11 cellular contexts compared by ENCODE assay signal in genomic region chr11:27719575-27719925, GRCh38. TPM values are rescaled to one million over a fixed set of nuclear protein-coding genes. Genes with fewer than 3 reads are reported as not detected.
A peak's percentile ranks its signal among the peaks of the same experiment; 100 is the strongest.
DNase-seq lines count a peak whose midpoint lies in the region; ATAC-seq, FAIRE-seq and TF ChIP-seq lines count a peak whose summit lies in the region.
"Had no signal": no experiment of that assay in that cellular context is flagged by ENCODE, and none has a peak within 500 bp of the region (broad histone marks: within the 10 kb centered on the region; RNA-seq: fewer than 3 reads in every experiment).

No MANE protein-coding gene starts in this region.

- no peak for ATAC-seq in HepG2
- no peak for ATAC-seq in right lobe of liver
- no peak for ATAC-seq in activated T-cell treated with anti-CD3 and anti-CD28 coated beads, Interleukin-2, amount 50 U/mL, for 4 hours
- ATAC-seq: activated T-cell treated with anti-CD3 and anti-CD28 coated beads, Interleukin-2, amount 50 U/mL, for 72 hours had no signal

- no peak overlapping the region for H2AFZ ChIP-seq in HepG2 (ENCODE audit: low read length)

- H3K36me3 ChIP-seq in HepG2 (replicated peaks in 1 of 2; ENCODE audit: control insufficient read depth in 1 of 2, insufficient read depth in 2 of 2, low read length in 2 of 2) (no peaks in the 10 kb centered on the region), right lobe of liver (no peaks in the 10 kb centered on the region), ectodermal cell (ENCODE audit: control insufficient read depth, insufficient read depth, low read length) (no peaks in the 10 kb centered on the region)

- CTCF ChIA-PET in HepG2 (lab: Yijun Ruan, JAX; ENCODE audit: low intra/inter-chr PET ratio, low total read pairs): no interaction called here

- intact Hi-C loops in HepG2 (cut with micrococcal nuclease; ENCODE audit: unreplicated experiment) (loop anchor here (5.0 kb wide), 1 partner anchor 388 kb away; the partner anchor contains the start of genes KIF18A and METTL15), right lobe of liver (cut with DNase I) (no loop called here)

- TF ChIP-seq RAD21 in HepG2 (CRISPR knock-in tag; IDR thresholded peaks at IDR 0.05): no peak

- TF ChIP-seq POLR2A in HepG2 (IDR thresholded peaks at IDR 0.05; ENCODE audit: insufficient read depth in 1 of 2, low read depth in 2 of 2, low read length in 2 of 2) (no peak), right lobe of liver (IDR thresholded peaks at IDR 0.05) (no peak)

- H3K27ac ChIP-seq in HepG2 (ENCODE audit: extremely low read length, insufficient read depth, low read length) (no peak overlapping the region), right lobe of liver (no peak overlapping the region), ectodermal cell (ENCODE audit: insufficient read depth, low read depth, low read length, poor library complexity, severe bottlenecking) (peak overlapping the region; percentile 99)
- H3K27ac ChIP-seq: C4-2B had no signal

- POLR2A ChIA-PET in HepG2 (lab: Yijun Ruan, JAX): no interaction called here

- WGBS in HepG2 (ENCODE audit: low lambda C conversion rate): 55% methylated on average over 12 of the region's 12 CpGs
- 20% methylated on average over 9 of the region's 12 CpGs for WGBS in right lobe of liver (ENCODE audit: insufficient coverage, low coverage, low lambda C conversion rate, missing lambda C conversion rate)
- 2 to 6% methylated on average over 7 to 10 of the region's 12 CpGs for WGBS in ectodermal cell, 2 experiments

- peaks cover 95% of the 10 kb centered on the region for H3K27me3 Mint-ChIP-seq in neural crest cell (ENCODE audit: low read depth)
- peaks cover 65% of the 10 kb centered on the region for H3K27me3 Mint-ChIP-seq in activated T-cell treated with anti-CD3 and anti-CD28 coated beads, Interleukin-2, amount 50 U/mL, for 4 hours (ENCODE audit: low read depth)

- H3K4me3 Mint-ChIP-seq in neural crest cell: peak overlapping the region; percentile 89
- H3K4me3 Mint-ChIP-seq in activated T-cell treated with anti-CD3 and anti-CD28 coated beads, Interleukin-2, amount 50 U/mL, for 4 hours: no peak overlapping the region

- no peak for FAIRE-seq in HepG2 (lab: Jason Lieb, UNC)

- H3K9ac ChIP-seq in HepG2 (ENCODE audit: insufficient read depth, low read depth, low read length): no peak overlapping the region

- H3K4me1 Mint-ChIP-seq in neural crest cell: peaks cover 32% of the 10 kb centered on the region
- peaks cover 2% of the 10 kb centered on the region for H3K4me1 Mint-ChIP-seq in activated T-cell treated with anti-CD3 and anti-CD28 coated beads, Interleukin-2, amount 50 U/mL, for 4 hours (ENCODE audit: low read depth)

- no peaks in the 10 kb centered on the region for H3K9me3 Mint-ChIP-seq in neural crest cell
- H3K9me3 Mint-ChIP-seq in activated T-cell treated with anti-CD3 and anti-CD28 coated beads, Interleukin-2, amount 50 U/mL, for 4 hours: peaks cover 14% of the 10 kb centered on the region

- no peak overlapping the region for H3K4me2 ChIP-seq in HepG2 (ENCODE audit: low read depth, low read length)

- TF ChIP-seq EP300 in HepG2 (IDR thresholded peaks at IDR 0.05; ENCODE audit: low read depth in 2 of 2, low read length in 2 of 2) (no peak), HepG2 (CRISPR knock-in tag; IDR thresholded peaks at IDR 0.05; ENCODE audit: borderline replicate concordance) (no peak)

- DNase-seq in HepG2 (ENCODE audit: low spot score): no peak
- DNase-seq in right lobe of liver: no peak
- DNase-seq in neural crest cell (ENCODE audit: low read depth, low spot score): no peak
- no peak for DNase-seq in activated T-cell treated with anti-CD3 and anti-CD28 coated beads, Interleukin-2, amount 50 U/mL, for 4 hours
- DNase-seq in NCI-H446 treated with DMSO at 0.1 percent for 48 hours (lab: John Stamatoyannopoulos, UW): no peak
- no peak for DNase-seq in NCI-H146 (lab: John Stamatoyannopoulos, UW)
- DNase-seq in cerebellar nuclear complex (lab: John Stamatoyannopoulos, UW): no peak
- DNase-seq: activated T-cell treated with anti-CD3 and anti-CD28 coated beads, Interleukin-2, amount 50 U/mL, for 72 hours; stimulated activated CD4-positive, alpha-beta T cell treated with anti-CD3 and anti-CD28 coated beads, Interleukin-1b, Interleukin-23, amount 100 ng/mL, for 48 hours had no signal

- H3K79me2 ChIP-seq in HepG2 (ENCODE audit: insufficient read depth, low read length): no peaks in the 10 kb centered on the region

- no peaks in the 10 kb centered on the region for H4K20me1 ChIP-seq in HepG2 (ENCODE audit: insufficient read depth, low read length)

- peaks cover 1 to 31% of the 10 kb centered on the region in 2 experiments; a peak in 2 of 5 replicates for H3K27me3 ChIP-seq in HepG2 (ENCODE audit: control insufficient read depth in 1 of 2, insufficient read depth in 2 of 2, low read length in 2 of 2)
- H3K27me3 ChIP-seq in right lobe of liver: peaks cover 4 to 37% of the 10 kb centered on the region in 2 donors
- peaks cover 60% of the 10 kb centered on the region for H3K27me3 ChIP-seq in ectodermal cell (ENCODE audit: control insufficient read depth, insufficient read depth, low read length, poor library complexity, severe bottlenecking)

- H3K9me3 ChIP-seq in HepG2 (ENCODE audit: low read length) (no peaks in the 10 kb centered on the region), right lobe of liver (no peaks in the 10 kb centered on the region), ectodermal cell (ENCODE audit: control insufficient read depth, low read length) (no peaks in the 10 kb centered on the region)

- TF ChIP-seq CTCF in HepG2 (CRISPR knock-in tag; IDR thresholded peaks at IDR 0.05): no peak
- TF ChIP-seq CTCF in right lobe of liver (IDR thresholded peaks at IDR 0.05): no peak
- TF ChIP-seq CTCF in neural crest cell (conservative IDR thresholded peaks at IDR 0.05): no peak

- H3K4me3 ChIP-seq in HepG2 (replicated peaks in 1 of 3; ENCODE audit: insufficient read depth in 1 of 3, low read depth in 2 of 3, low read length in 3 of 3): no peak overlapping the region
- H3K4me3 ChIP-seq in right lobe of liver: no peak overlapping the region
- H3K4me3 ChIP-seq in ectodermal cell (ENCODE audit: insufficient read depth, low read depth, low read length): peak overlapping the region; percentile 62

- BruUV-seq in HepG2 (replicated peaks; lab: Mats Ljungman, UMichigan): no TSS peak

- no peaks in the 10 kb centered on the region for H3K36me3 Mint-ChIP-seq in neural crest cell (ENCODE audit: low read depth)
- H3K36me3 Mint-ChIP-seq in activated T-cell treated with anti-CD3 and anti-CD28 coated beads, Interleukin-2, amount 50 U/mL, for 4 hours (ENCODE audit: insufficient read depth): no peaks in the 10 kb centered on the region

- H3K4me1 ChIP-seq in HepG2 (ENCODE audit: insufficient read depth, low read length) (no peaks in the 10 kb centered on the region), right lobe of liver (peaks cover 0 to 9% (median 4%) of the 10 kb centered on the region in 4 donors), ectodermal cell (ENCODE audit: control insufficient read depth, insufficient read depth, low read length) (peaks cover 16% of the 10 kb centered on the region)

- in situ Hi-C loops in HepG2 (cut with HindIII; ENCODE audit: extremely low pct_ligation_motif_present, low pct_unique_long_range_greater_than_20kb): no loop called here

- H3K27ac Mint-ChIP-seq in neural crest cell (ENCODE audit: unreplicated experiment): no peak overlapping the region
- H3K27ac Mint-ChIP-seq: activated T-cell treated with anti-CD3 and anti-CD28 coated beads, Interleukin-2, amount 50 U/mL, for 72 hours had no signal

TF ChIP-seq in HepG2, 621 proteins besides CTCF, POLR2A, EP300 and RAD21:
- TF ChIP-seq HNRNPK (IDR thresholded peaks at IDR 0.05; ENCODE audit: low read depth, low read length, poor library complexity, severe bottlenecking): peak; percentile 33
- no peak for TF ChIP-seq ZNF562 (CRISPR knock-in tag; IDR thresholded peaks at IDR 0.05; ENCODE audit: borderline replicate concordance)

RNA-seq across cellular contexts. Expression of gene BDNF, which starts 19.3 kb away (rescaled TPM):
- total RNA-seq in HepG2 (2016; rRNA removed; fragmentation: Illumina TruSeq; extraction: Trizol): 0.02 TPM in 1 of 2 replicates, not detected in the other
- total RNA-seq in HepG2 (2016; cell fraction: cytosol; rRNA removed; fragmentation: Illumina TruSeq; extraction: Trizol; ENCODE audit: low read depth): not detected in 2 replicates
- not detected in 2 replicates for total RNA-seq in HepG2 (2016; cell fraction: insoluble cytoplasmic fraction; rRNA removed; fragmentation: Illumina TruSeq; extraction: Trizol)
- not detected in 2 replicates for total RNA-seq in HepG2 (2016; cell fraction: membrane; rRNA removed; fragmentation: Illumina TruSeq; extraction: Trizol)
- not detected in 2 replicates for total RNA-seq in HepG2 (2016; cell fraction: nucleus; rRNA removed; fragmentation: Illumina TruSeq; extraction: Trizol)
- polyA plus RNA-seq in HepG2 (2011; rRNA removed): not detected in 2 replicates
- polyA plus RNA-seq in HepG2 (2011; cell fraction: cytosol; rRNA removed): not detected in 2 replicates
- polyA plus RNA-seq in HepG2 (2011; cell fraction: nucleus; rRNA removed): not detected in 2 replicates
- not detected in 2 replicates for polyA plus RNA-seq in HepG2 (2012)
- polyA plus RNA-seq in HepG2 (2016; cell fraction: cytosol; fragmentation: Illumina TruSeq; extraction: Trizol; ENCODE audit: low read depth): not detected in 2 replicates
- not detected in 2 replicates for polyA plus RNA-seq in HepG2 (2016; cell fraction: insoluble cytoplasmic fraction; fragmentation: Illumina TruSeq; extraction: Trizol; ENCODE audit: low read depth)
- polyA plus RNA-seq in HepG2 (2016; cell fraction: membrane; fragmentation: Illumina TruSeq; extraction: Trizol; ENCODE audit: low read depth): not detected in 2 replicates
- not detected in 2 replicates for polyA plus RNA-seq in HepG2 (2016; cell fraction: nucleus; fragmentation: Illumina TruSeq; extraction: Trizol; ENCODE audit: insufficient read depth, low read depth)
- polyA minus RNA-seq in HepG2 (2011; rRNA and poly(A)+ RNA removed; ENCODE audit: low replicate concordance): 0.75 TPM in 1 of 2 replicates, not detected in the other
- polyA minus RNA-seq in HepG2 (2011; cell fraction: cytosol; rRNA and poly(A)+ RNA removed): not detected in 2 replicates
- polyA minus RNA-seq in HepG2 (2011; cell fraction: nucleus; rRNA and poly(A)+ RNA removed): not detected in 2 replicates
- total RNA-seq in right lobe of liver: under 1 TPM in 3 of 6 experiments, not detected in 3; 0.06 to 0.27 (median 0.12) TPM
- 0.94 TPM for polyA plus RNA-seq in ectodermal cell (2013, experiment 1 of 4)
- 0.62 TPM for polyA plus RNA-seq in ectodermal cell (2013, experiment 2 of 4)
- polyA plus RNA-seq in ectodermal cell (2013, experiment 3 of 4): 0.80 TPM
- 0.65 TPM for polyA plus RNA-seq in ectodermal cell (2013, experiment 4 of 4)
- total RNA-seq in neural crest cell: 0.07 and 0.20 TPM in 2 replicates
- total RNA-seq in activated T-cell treated with anti-CD3 and anti-CD28 coated beads, Interleukin-2, amount 50 U/mL, for 4 hours: under 1 TPM in 1 of 3 donors, not detected in 2; 0.05 TPM
- total RNA-seq: activated T-cell treated with anti-CD3 and anti-CD28 coated beads, Interleukin-2, amount 50 U/mL, for 72 hours had no signal
